Comparison of ENCODE assay signal across 15 cellular contexts in the genomic region with DNA sequence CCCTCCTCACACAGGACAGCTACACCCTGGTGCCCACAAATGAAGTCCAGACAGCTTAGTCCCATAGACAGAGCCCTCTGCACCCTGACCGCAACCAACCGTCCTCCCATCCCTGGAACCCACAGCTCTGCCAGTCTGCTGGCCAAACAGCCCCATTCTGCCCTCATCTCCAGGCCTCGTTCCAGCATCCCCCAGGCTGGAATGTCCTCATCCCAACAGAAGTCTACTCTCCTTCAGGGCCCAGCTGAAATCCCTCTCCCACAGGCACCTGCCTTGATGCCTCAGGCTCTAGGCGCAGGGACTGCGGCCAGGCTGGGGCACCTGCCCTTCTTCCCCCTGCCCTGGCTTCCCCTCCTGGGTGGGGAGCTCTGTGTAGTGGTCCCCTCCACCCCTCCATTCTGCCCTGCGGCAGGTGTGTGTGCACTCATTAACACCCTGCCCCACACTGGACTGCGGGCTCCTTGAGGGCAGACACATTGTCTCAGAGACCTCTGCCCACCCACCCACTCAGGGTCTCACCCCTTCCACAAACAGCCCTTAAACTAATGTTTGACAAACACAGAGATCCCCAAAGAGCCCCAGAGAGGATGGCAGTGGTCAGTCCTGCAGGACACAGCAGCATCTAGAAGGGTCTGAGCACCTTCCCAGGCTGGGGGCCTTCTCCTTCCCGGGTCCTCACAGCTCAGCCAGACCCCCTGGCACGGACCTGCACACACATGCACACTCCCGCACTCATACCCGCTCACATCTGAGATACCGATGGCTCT. TPM values are rescaled to one million over a fixed set of nuclear protein-coding genes. Genes with fewer than 3 reads are reported as not detected.
DNase-seq lines count a peak whose midpoint lies in the region; ATAC-seq and TF ChIP-seq lines count a peak whose summit lies in the region.
"Had no signal": no experiment of that assay in that cellular context is flagged by ENCODE, and none has a peak within 500 bp of the region (broad histone marks: within the 10 kb centered on the region; RNA-seq: fewer than 3 reads in every experiment).

No MANE protein-coding gene starts in this region.

- no peak overlapping the region for H3K56ac ChIP-seq in mesendoderm (ENCODE audit: low read length)

- no peaks in the 10 kb centered on the region for H3K9me3 ChIP-seq in CD4-positive, alpha-beta memory T cell (ENCODE audit: control insufficient read depth in 1 of 2, low read length in 2 of 2)
- no peaks in the 10 kb centered on the region for H3K9me3 ChIP-seq in naive thymus-derived CD4-positive, alpha-beta T cell (ENCODE audit: control insufficient read depth in 2 of 3, low read length in 3 of 3)
- H3K9me3 ChIP-seq: adrenal gland had no signal

- no peak overlapping the region for H3K4me3 ChIP-seq in AG10803 (ENCODE audit: low read length)
- H3K4me3 ChIP-seq in CD4-positive, alpha-beta memory T cell (ENCODE audit: low read length in 2 of 2), result no peak overlapping the region
- H3K4me3 ChIP-seq in naive thymus-derived CD4-positive, alpha-beta T cell (ENCODE audit: low read length), result no peak overlapping the region
- no peak overlapping the region for H3K4me3 ChIP-seq in mesendoderm (ENCODE audit: low read length)
- H3K4me3 ChIP-seq: adrenal gland had no signal

- DNase-seq in AG10803 (ENCODE audit: low read depth), result peak; percentile 48
- no peak for DNase-seq in CD4-positive, alpha-beta memory T cell
- DNase-seq in astrocyte of the hippocampus (ENCODE audit: low read depth, low spot score), result peak; percentile 18
- no peak for DNase-seq in naive thymus-derived CD4-positive, alpha-beta T cell
- DNase-seq in hepatic stellate cell (ENCODE audit: low spot score), result no peak
- no peak for DNase-seq in NCI-H510A (lab: John Stamatoyannopoulos, UW)
- no peak for DNase-seq in mesendoderm
- DNase-seq: activated CD8-positive, alpha-beta T cell treated with anti-CD3 and anti-CD28 coated beads for 36 hours; Calu3; HFFc6; islet precursor cell; NCI-H1048; OCI-M1 had no signal

- H3K36me3 ChIP-seq in CD4-positive, alpha-beta memory T cell (ENCODE audit: insufficient read depth, low read length), result no peaks in the 10 kb centered on the region
- H3K36me3 ChIP-seq in naive thymus-derived CD4-positive, alpha-beta T cell (ENCODE audit: control insufficient read depth in 2 of 3, insufficient read depth in 3 of 3, low read length in 3 of 3), result no peaks in the 10 kb centered on the region
- H3K36me3 ChIP-seq in mesendoderm (ENCODE audit: control insufficient read depth, insufficient read depth, low read length), result no peaks in the 10 kb centered on the region

- no peak overlapping the region for H3K4me2 ChIP-seq in mesendoderm (ENCODE audit: low read length)

- H3K27ac Mint-ChIP-seq in CD4-positive, alpha-beta memory T cell, result peak overlapping the region in 3 of 7 donors; percentile 13 to 45 (median 43)
- H3K27ac Mint-ChIP-seq in naive thymus-derived CD4-positive, alpha-beta T cell, result peak overlapping the region in 1 of 9 donors; percentile 65
- H3K27ac Mint-ChIP-seq: activated CD8-positive, alpha-beta T cell treated with anti-CD3 and anti-CD28 coated beads for 36 hours; HFFc6 had no signal

- ATAC-seq in naive thymus-derived CD4-positive, alpha-beta T cell, result no peak
- ATAC-seq: activated CD8-positive, alpha-beta T cell treated with anti-CD3 and anti-CD28 coated beads for 36 hours had no signal

- H3K79me2 ChIP-seq in mesendoderm (ENCODE audit: control insufficient read depth, insufficient read depth, low read length), result no peaks in the 10 kb centered on the region

- no peak overlapping the region for H3K27ac ChIP-seq in CD4-positive, alpha-beta memory T cell (ENCODE audit: low read depth, low read length)
- no peak overlapping the region for H3K27ac ChIP-seq in naive thymus-derived CD4-positive, alpha-beta T cell (ENCODE audit: low read depth, low read length)
- H3K27ac ChIP-seq in mesendoderm (ENCODE audit: low read depth, low read length), result no peak overlapping the region
- H3K27ac ChIP-seq: adrenal gland had no signal

- H3K18ac ChIP-seq in mesendoderm (ENCODE audit: low read length), result no peak overlapping the region

- WGBS in mesendoderm (ENCODE audit: extremely low coverage, insufficient coverage, low lambda C conversion rate), result no CpG with 5 or more reads among the region's 12 CpGs

- H3K23ac ChIP-seq in mesendoderm (ENCODE audit: low read length), result no peak overlapping the region

- peak overlapping the region; percentile 49 to 69 (median 59) for H3K4me3 Mint-ChIP-seq in CD4-positive, alpha-beta memory T cell
- peak overlapping the region in 9 of 10 donors; percentile 49 to 71 (median 63) for H3K4me3 Mint-ChIP-seq in naive thymus-derived CD4-positive, alpha-beta T cell
- H3K4me3 Mint-ChIP-seq: activated CD8-positive, alpha-beta T cell treated with anti-CD3 and anti-CD28 coated beads for 36 hours; HFFc6 had no signal

- H3K79me1 ChIP-seq in mesendoderm (ENCODE audit: low read length), result no peaks in the 10 kb centered on the region

- H2AK5ac ChIP-seq in mesendoderm (ENCODE audit: low read length), result no peak overlapping the region

- H2BK15ac ChIP-seq in mesendoderm (replicated peaks; ENCODE audit: low read depth), result no peak overlapping the region

- H4K8ac ChIP-seq in mesendoderm (ENCODE audit: low read depth, low read length), result no peak overlapping the region

- no peak overlapping the region for H2BK5ac ChIP-seq in mesendoderm (ENCODE audit: low read length)

- intact Hi-C loops in CD4-positive, alpha-beta memory T cell (cut with micrococcal nuclease), result no loop called here
- intact Hi-C loops in naive thymus-derived CD4-positive, alpha-beta T cell (cut with micrococcal nuclease), result no loop called here

- no peaks in the 10 kb centered on the region for H3K36me3 Mint-ChIP-seq in CD4-positive, alpha-beta memory T cell
- H3K36me3 Mint-ChIP-seq in naive thymus-derived CD4-positive, alpha-beta T cell, result peaks cover 0 to 7% (median 0%) of the 10 kb centered on the region in 5 donors

- H2BK120ac ChIP-seq in mesendoderm (ENCODE audit: low read depth, low read length), result no peak overlapping the region

- peaks cover 6 to 21% (median 10%) of the 10 kb centered on the region in 4 donors for H3K4me1 Mint-ChIP-seq in CD4-positive, alpha-beta memory T cell
- H3K4me1 Mint-ChIP-seq in naive thymus-derived CD4-positive, alpha-beta T cell, result peaks cover 0 to 17% (median 12%) of the 10 kb centered on the region in 7 donors

- no peak overlapping the region for H3K9ac ChIP-seq in mesendoderm (ENCODE audit: low read length)

- peaks cover 25% of the 10 kb centered on the region for H3K4me1 ChIP-seq in CD4-positive, alpha-beta memory T cell (ENCODE audit: insufficient read depth, low read length)
- H3K4me1 ChIP-seq in naive thymus-derived CD4-positive, alpha-beta T cell (ENCODE audit: control insufficient read depth in 2 of 2, insufficient read depth in 2 of 2, low read length in 2 of 2), result peaks cover 12 to 15% of the 10 kb centered on the region in 2 donors
- H3K4me1 ChIP-seq in mesendoderm (ENCODE audit: control insufficient read depth, low read depth, low read length), result no peaks in the 10 kb centered on the region

- peaks cover 0 to 4% (median 0%) of the 10 kb centered on the region in 8 donors for H3K9me3 Mint-ChIP-seq in CD4-positive, alpha-beta memory T cell
- no peaks in the 10 kb centered on the region for H3K9me3 Mint-ChIP-seq in naive thymus-derived CD4-positive, alpha-beta T cell
- H3K9me3 Mint-ChIP-seq: activated CD8-positive, alpha-beta T cell treated with anti-CD3 and anti-CD28 coated beads for 36 hours; HFFc6 had no signal

- no peak for TF ChIP-seq CTCF in AG10803 (conservative IDR thresholded peaks at IDR 0.05; ENCODE audit: low read length)

- CTCF ChIA-PET in CD4-positive, alpha-beta memory T cell (lab: Charles Lee; ENCODE audit: partially characterized antibody), result interaction anchor here (1.0 to 2.8 kb wide), 8 partner anchors 7 to 201 kb away, joined by 3 to 16 read pairs (median 4); no protein-coding TSS in a partner anchor
- CTCF ChIA-PET in naive thymus-derived CD4-positive, alpha-beta T cell (lab: Charles Lee), result interaction anchor here (1.4 to 3.4 kb wide), 2 partner anchors 68 to 83 kb away, joined by 4 to 14 read pairs; partner anchors contain the start of gene NAT9

- POLR2A ChIA-PET in CD4-positive, alpha-beta memory T cell (lab: Charles Lee; ENCODE audit: partially characterized antibody), result interaction anchor here (0.6 to 1.0 kb wide), 2 partner anchors 14 to 82 kb away, joined by 3 read pairs; a partner anchor contains a TSS
- POLR2A ChIA-PET in naive thymus-derived CD4-positive, alpha-beta T cell (lab: Charles Lee), result interaction anchor here (0.6 kb wide), 1 partner anchor 112 kb away, joined by 3 read pairs; no protein-coding TSS in a partner anchor

- no peak overlapping the region for H4K5ac ChIP-seq in mesendoderm (ENCODE audit: low read length)

- H3K27me3 ChIP-seq in CD4-positive, alpha-beta memory T cell (ENCODE audit: insufficient read depth, low read length), result peaks cover 44% of the 10 kb centered on the region
- H3K27me3 ChIP-seq in naive thymus-derived CD4-positive, alpha-beta T cell (ENCODE audit: control insufficient read depth in 2 of 2, insufficient read depth in 2 of 2, low read length in 2 of 2), result peaks cover 8 to 17% of the 10 kb centered on the region in 2 donors
- peaks cover 44% of the 10 kb centered on the region for H3K27me3 ChIP-seq in mesendoderm (ENCODE audit: insufficient read depth, low read length, poor library complexity)
- H3K27me3 ChIP-seq: adrenal gland had no signal

- H3K27me3 Mint-ChIP-seq in CD4-positive, alpha-beta memory T cell, result peaks cover 25 to 51% of the 10 kb centered on the region in 2 donors
- peaks cover 40 to 78% (median 61%) of the 10 kb centered on the region in 5 donors for H3K27me3 Mint-ChIP-seq in naive thymus-derived CD4-positive, alpha-beta T cell

- H3K4ac ChIP-seq in mesendoderm (ENCODE audit: low read depth, low read length), result no peak overlapping the region

RNA-seq across cellular contexts. Expression of gene GRIN2C, which starts 0.8 kb away (rescaled TPM):
- under 1 TPM in 1 of 2 experiments, not detected in 1; 0.09 TPM for total RNA-seq in CD4-positive, alpha-beta memory T cell
- polyA plus RNA-seq in CD4-positive, alpha-beta memory T cell, result not detected
- total RNA-seq in naive thymus-derived CD4-positive, alpha-beta T cell, result under 1 TPM in 2 of 5 experiments, not detected in 3; 0.12 to 0.15 TPM
- not detected for polyA plus RNA-seq in naive thymus-derived CD4-positive, alpha-beta T cell
- 0.01 TPM for polyA plus RNA-seq in mesendoderm (2013, experiment 1 of 2)
- 0.01 TPM for polyA plus RNA-seq in mesendoderm (2013, experiment 2 of 2)
- total RNA-seq: activated CD8-positive, alpha-beta T cell treated with anti-CD3 and anti-CD28 coated beads for 36 hours; Calu3; dermis microvascular lymphatic vessel endothelial cell had no signal

RNA-seq across cellular contexts. Expression of gene FDXR, which starts 13.9 kb away (rescaled TPM):
- 10 to 100 TPM; 16.6 to 21.8 TPM for total RNA-seq in CD4-positive, alpha-beta memory T cell
- 1 to 10 TPM; 2.7 to 4.6 TPM for polyA plus RNA-seq in CD4-positive, alpha-beta memory T cell
- total RNA-seq in naive thymus-derived CD4-positive, alpha-beta T cell, result 10 to 100 TPM in 3 of 5 experiments, 1 to 10 TPM in 2; 4.7 to 39.5 (median 11.7) TPM
- 1 to 10 TPM; 5.4 to 6.4 TPM for polyA plus RNA-seq in naive thymus-derived CD4-positive, alpha-beta T cell
- polyA plus RNA-seq in mesendoderm (2013, experiment 1 of 2), result 6.1 TPM
- polyA plus RNA-seq in mesendoderm (2013, experiment 2 of 2), result 6.1 TPM

RNA-seq across cellular contexts. Expression of gene FADS6, which starts 34.6 kb away (rescaled TPM):
- not detected for total RNA-seq in CD4-positive, alpha-beta memory T cell
- polyA plus RNA-seq in CD4-positive, alpha-beta memory T cell, result not detected
- not detected for total RNA-seq in naive thymus-derived CD4-positive, alpha-beta T cell
- polyA plus RNA-seq in naive thymus-derived CD4-positive, alpha-beta T cell, result under 1 TPM in 1 of 2 donors, not detected in 1; 0.14 TPM
- polyA plus RNA-seq in mesendoderm (2013, experiment 1 of 2), result 0.41 TPM
- 0.28 TPM for polyA plus RNA-seq in mesendoderm (2013, experiment 2 of 2)
- total RNA-seq: activated CD8-positive, alpha-beta T cell treated with anti-CD3 and anti-CD28 coated beads for 36 hours; Calu3; dermis microvascular lymphatic vessel endothelial cell; HFFc6 had no signal

Comparison
In these comparisons a context has a peak if more than half of its experiments do, and no peak if none do; other contexts are left out.
1. DNase-seq: peak in AG10803 (single experiment) and astrocyte of the hippocampus (single experiment); none in CD4-positive, alpha-beta memory T cell (0 of 5), naive thymus-derived CD4-positive, alpha-beta T cell (0 of 9), hepatic stellate cell (single experiment), NCI-H510A (single experiment) and mesendoderm (single experiment).